8 cellular contexts compared by ENCODE assay signal in the genomic region with DNA sequence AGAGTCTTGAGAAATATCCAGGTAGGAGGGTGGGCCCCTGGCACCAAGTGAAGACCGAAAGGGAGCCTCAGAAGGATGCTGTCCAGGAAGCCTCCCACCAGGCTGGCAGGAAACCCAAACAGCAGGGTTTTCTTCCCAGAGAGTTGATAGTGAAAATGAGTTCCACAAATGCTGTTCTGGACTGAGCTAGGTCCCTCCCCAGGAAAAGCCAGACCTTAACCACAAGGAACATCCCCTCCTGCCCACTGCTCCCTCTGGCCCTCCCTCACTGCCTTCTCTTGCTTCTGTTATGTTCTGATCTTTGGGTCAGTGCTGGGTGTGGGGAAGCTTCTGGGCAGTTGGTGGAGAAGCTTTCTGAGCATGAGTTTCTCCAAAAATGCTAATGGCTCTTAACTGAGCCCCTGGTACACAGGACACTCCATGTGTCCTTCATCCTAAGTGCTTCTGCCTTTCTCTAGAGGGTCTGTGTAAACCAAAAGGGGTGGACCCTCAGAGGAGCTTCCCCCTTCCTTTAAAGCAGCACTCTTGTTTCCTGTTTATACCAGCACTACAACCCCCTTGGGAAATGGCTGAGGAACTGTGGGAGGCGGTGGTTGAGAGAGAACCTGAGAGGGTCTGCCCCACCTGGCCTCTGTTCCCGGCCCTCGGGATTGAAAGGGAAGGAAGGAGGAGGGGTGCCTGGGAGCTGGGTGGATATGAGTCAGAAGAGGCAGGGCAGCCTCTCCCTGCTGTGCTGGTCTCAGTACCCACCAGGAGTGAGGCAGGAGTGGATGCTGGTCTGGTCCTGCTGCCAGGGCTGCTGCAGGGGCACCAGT. TPM values are rescaled to one million over a fixed set of nuclear protein-coding genes. Genes with fewer than 3 reads are reported as not detected.
DNase-seq lines count a peak whose midpoint lies in the region; ATAC-seq and TF ChIP-seq lines count a peak whose summit lies in the region.

No MANE protein-coding gene starts in this region.

- no peak overlapping the region for H3K4me3 Mint-ChIP-seq in MCF 10A (ENCODE audit: unreplicated experiment)

- peak; percentile 99 for ATAC-seq in RWPE2 (ENCODE audit: low read depth)
- ATAC-seq in HG03460 (IDR thresholded peaks at IDR 0.05; ENCODE audit: unreplicated experiment), result no peak

- no peak overlapping the region for H3K27ac Mint-ChIP-seq in MCF 10A (ENCODE audit: low read depth, unreplicated experiment)

- WGBS in smooth muscle cell (ENCODE audit: low lambda C conversion rate), result 41% methylated on average over 4 of the region's 4 CpGs
- WGBS in tibial nerve, 2 donors, result 20 to 29% methylated on average over 4 of the region's 4 CpGs

- no peaks in the 10 kb centered on the region for H3K4me1 ChIP-seq in breast epithelium
- peaks cover 9% of the 10 kb centered on the region for H3K4me1 ChIP-seq in RWPE2 (ENCODE audit: insufficient read depth, poor library complexity, severe bottlenecking)
- peaks cover 9% of the 10 kb centered on the region for H3K4me1 ChIP-seq in smooth muscle cell (ENCODE audit: low read depth)
- peaks cover 0 to 72% (median 40%) of the 10 kb centered on the region in 4 donors for H3K4me1 ChIP-seq in tibial nerve

- H2AFZ ChIP-seq in smooth muscle cell (ENCODE audit: low read depth), result no peak overlapping the region

- no peaks in the 10 kb centered on the region for H3K27me3 Mint-ChIP-seq in MCF 10A (ENCODE audit: insufficient read depth, unreplicated experiment)

- peaks cover 15% of the 10 kb centered on the region for H3K4me1 Mint-ChIP-seq in MCF 10A (ENCODE audit: insufficient read depth, unreplicated experiment)

- no peaks in the 10 kb centered on the region for H3F3A ChIP-seq in smooth muscle cell (ENCODE audit: low read depth)

- H3K4me2 ChIP-seq in smooth muscle cell, result no peak overlapping the region

- TF ChIP-seq EP300 in tibial nerve (IDR thresholded peaks at IDR 0.05), result no peak

- H3K4me3 ChIP-seq in breast epithelium (peak overlapping the region in 1 of 3 donors; percentile 7), RWPE2 (ENCODE audit: severe bottlenecking) (no peak overlapping the region), foreskin fibroblast (ENCODE audit: low read depth in 1 of 2, low read length in 2 of 2) (no peak overlapping the region), smooth muscle cell (no peak overlapping the region), tibial nerve (no peak overlapping the region)

- BruUV-seq in MCF 10A (replicated peaks; lab: Mats Ljungman, UMichigan), result no TSS peak

- H4K20me1 ChIP-seq in smooth muscle cell (ENCODE audit: low read depth), result peaks cover 98% of the 10 kb centered on the region

- no peaks in the 10 kb centered on the region for H3K9me3 Mint-ChIP-seq in MCF 10A (ENCODE audit: unreplicated experiment)

- no peaks in the 10 kb centered on the region for H3K36me3 Mint-ChIP-seq in MCF 10A (ENCODE audit: insufficient read depth, unreplicated experiment)

- intact Hi-C loops in MCF 10A (cut with micrococcal nuclease) (no loop called here), breast epithelium (cut with DNase I; ENCODE audit: low total_unique reads) (no loop called here)

- H3K79me2 ChIP-seq in smooth muscle cell (ENCODE audit: low read depth), result peaks cover 12% of the 10 kb centered on the region

- TF ChIP-seq POLR2A in breast epithelium (IDR thresholded peaks at IDR 0.05) (no peak), tibial nerve (IDR thresholded peaks at IDR 0.05) (no peak)

- H3K27me3 ChIP-seq in breast epithelium, result no peaks in the 10 kb centered on the region
- no peaks in the 10 kb centered on the region for H3K27me3 ChIP-seq in RWPE2 (ENCODE audit: insufficient read depth, poor library complexity, severe bottlenecking)
- no peaks in the 10 kb centered on the region for H3K27me3 ChIP-seq in smooth muscle cell (ENCODE audit: low read depth)
- H3K27me3 ChIP-seq in tibial nerve, result no peaks in the 10 kb centered on the region

- H3K36me3 ChIP-seq in breast epithelium, result no peaks in the 10 kb centered on the region
- H3K36me3 ChIP-seq in RWPE2 (ENCODE audit: low read depth), result no peaks in the 10 kb centered on the region; the same call in 1 of the 2 replicates
- H3K36me3 ChIP-seq in smooth muscle cell (ENCODE audit: low read depth), result no peaks in the 10 kb centered on the region
- peaks cover 0 to 6% (median 0%) of the 10 kb centered on the region in 3 donors for H3K36me3 ChIP-seq in tibial nerve

- no peak overlapping the region for H3K9ac ChIP-seq in smooth muscle cell (ENCODE audit: low read depth)

- no peaks in the 10 kb centered on the region for H3K9me3 ChIP-seq in breast epithelium
- no peaks in the 10 kb centered on the region for H3K9me3 ChIP-seq in RWPE2 (ENCODE audit: severe bottlenecking)
- no peaks in the 10 kb centered on the region for H3K9me3 ChIP-seq in smooth muscle cell (replicated peaks; ENCODE audit: low read depth)
- no peaks in the 10 kb centered on the region for H3K9me3 ChIP-seq in tibial nerve

- POLR2A ChIA-PET in MCF 10A (lab: Yijun Ruan, JAX), result interaction anchor here (0.5 to 1.6 kb wide), 7 partner anchors 23 to 113 kb away, joined by 3 to 6 read pairs (median 4); a partner anchor contains a TSS

- CTCF ChIA-PET in MCF 10A (lab: Yijun Ruan, JAX), result interaction anchor here (0.6 to 7.6 kb wide), 9 partner anchors 11 to 82 kb away, joined by 3 to 78 read pairs (median 4); a partner anchor contains a TSS

- DNase-seq in MCF 10A (ENCODE audit: unreplicated experiment), result peak; percentile 46
- no peak for DNase-seq in breast epithelium (ENCODE audit: low spot score in 2 of 2)
- DNase-seq in RWPE2 (ENCODE audit: low spot score), result peak; percentile 54
- peak; percentile 35 to 66 for DNase-seq in foreskin fibroblast
- DNase-seq in smooth muscle cell of the brain vasculature (ENCODE audit: low read depth, low spot score), result peak; percentile 51
- DNase-seq in smooth muscle cell (lab: John Stamatoyannopoulos, UW; ENCODE audit: unreplicated experiment), result no peak
- no peak for DNase-seq in tibial nerve (ENCODE audit: low spot score in 2 of 2)

- peak overlapping the region in 1 of 2 donors; percentile 78 for H3K27ac ChIP-seq in breast epithelium
- H3K27ac ChIP-seq in RWPE2 (ENCODE audit: poor library complexity, severe bottlenecking), result peak overlapping the region; percentile 31
- H3K27ac ChIP-seq in smooth muscle cell (ENCODE audit: low read depth), result no peak overlapping the region
- peak overlapping the region in 2 of 4 donors; percentile 61 to 80 for H3K27ac ChIP-seq in tibial nerve

- TF ChIP-seq CTCF in MCF 10A (IDR thresholded peaks at IDR 0.05; ENCODE audit: unreplicated experiment) (no peak), breast epithelium (IDR thresholded peaks at IDR 0.05) (no peak), RWPE2 (IDR thresholded peaks at IDR 0.05; ENCODE audit: poor library complexity, severe bottlenecking) (no peak), foreskin fibroblast (IDR thresholded peaks at IDR 0.05; ENCODE audit: low read depth, low read length) (no peak), smooth muscle cell (IDR thresholded peaks at IDR 0.05; ENCODE audit: borderline replicate concordance, insufficient read depth, poor library complexity, severe bottlenecking) (no peak), tibial nerve (IDR thresholded peaks at IDR 0.05) (no peak)

RNA-seq across cellular contexts. Expression of a gene that starts 42.0 kb away (rescaled TPM):
- 26.3 and 26.8 TPM in 2 replicates for total RNA-seq in MCF 10A (2022)
- 10 to 100 TPM; 29.2 to 42.9 (median 37.6) TPM for total RNA-seq in breast epithelium
- 20.3 and 24.9 TPM in 2 replicates for total RNA-seq in smooth muscle cell
- 25.9 and 32.4 TPM in 2 replicates for polyA plus RNA-seq in smooth muscle cell
- 10 to 100 TPM; 29.4 to 35.0 (median 34.1) TPM for total RNA-seq in tibial nerve

RNA-seq across cellular contexts. Expression of a gene that starts 49.0 kb away (rescaled TPM):
- total RNA-seq in MCF 10A (2022), result 38.2 and 45.5 TPM in 2 replicates
- 10 to 100 TPM; 32.3 to 62.9 (median 55.4) TPM for total RNA-seq in breast epithelium
- total RNA-seq in smooth muscle cell, result 168 and 178 TPM in 2 replicates
- polyA plus RNA-seq in smooth muscle cell, result 75.2 and 78.7 TPM in 2 replicates
- 10 to 100 TPM; 28.2 to 42.8 (median 37.4) TPM for total RNA-seq in tibial nerve

RNA-seq across cellular contexts. Expression of a gene that starts 55.9 kb away (rescaled TPM):
- total RNA-seq in MCF 10A (2022) (56.1 and 78.8 TPM in 2 replicates), breast epithelium (100 to 1,000 TPM in 1 of 3 donors, 10 to 100 TPM in 2; 79.6 to 107 (median 88.0) TPM), smooth muscle cell (102 and 107 TPM in 2 replicates), tibial nerve (10 to 100 TPM; 55.9 to 88.1 (median 84.7) TPM)
- 104 and 117 TPM in 2 replicates for polyA plus RNA-seq in smooth muscle cell

Comparison
In these comparisons a context has a peak if more than half of its experiments do, and no peak if none do; other contexts are left out.
1. DNase-seq: peak in MCF 10A (single experiment), RWPE2 (single experiment), foreskin fibroblast (2 of 2) and smooth muscle cell of the brain vasculature (single experiment); none in breast epithelium (0 of 2), smooth muscle cell (single experiment) and tibial nerve (0 of 2).